1 cellular context compared by ENCODE assay signal in genomic region chr11:17734418-17734911, GRCh38.
TF ChIP-seq lines count a peak whose summit lies in the region.

Gene KCNC1, plus strand, starts transcription at chr11:17734781. Its CDS starts 1,222 bp downstream, at chr11:17736003.

TF ChIP-seq in HEK293, 187 proteins besides CTCF, POLR2A, EP300 and RAD21 (continued from another document):
- TF ChIP-seq ZBTB49 (tag by site-specific recombination; IDR thresholded peaks at IDR 0.05; ENCODE audit: low read depth), result no peak
- no peak for TF ChIP-seq ZNF677 (tag by site-specific recombination; IDR thresholded peaks at IDR 0.05)
- no peak for TF ChIP-seq ZNF701 (tag by site-specific recombination; IDR thresholded peaks at IDR 0.05)
- TF ChIP-seq ZNF10 (tag by site-specific recombination; IDR thresholded peaks at IDR 0.05), result no peak
- peak; percentile 83 for TF ChIP-seq KLF1 (tag by site-specific recombination; IDR thresholded peaks at IDR 0.05)
- TF ChIP-seq ZNF560 (tag by site-specific recombination; IDR thresholded peaks at IDR 0.05; ENCODE audit: borderline replicate concordance), result no peak
- TF ChIP-seq ZBTB8A (tag by site-specific recombination; IDR thresholded peaks at IDR 0.05), result peak; percentile 61; the same call in 1 of the 2 replicates
- no peak for TF ChIP-seq ZNF747 (tag by site-specific recombination; IDR thresholded peaks at IDR 0.05)
- no peak for TF ChIP-seq AEBP2 (tag by site-specific recombination; IDR thresholded peaks at IDR 0.05; ENCODE audit: borderline replicate concordance)
- TF ChIP-seq SP2 (tag by site-specific recombination; IDR thresholded peaks at IDR 0.05), result peak; percentile 50; the same call in 1 of the 2 replicates
- no peak for TF ChIP-seq ZNF48 (tag by site-specific recombination; IDR thresholded peaks at IDR 0.05)
- TF ChIP-seq ZBTB26 (tag by site-specific recombination; optimal IDR thresholded peaks at IDR 0.05), result no peak
- no peak for TF ChIP-seq ZNF140 (tag by site-specific recombination; IDR thresholded peaks at IDR 0.05)
- TF ChIP-seq ZNF660 (tag by site-specific recombination; IDR thresholded peaks at IDR 0.05), result peak; percentile 68
- TF ChIP-seq ZNF16 (tag by site-specific recombination; IDR thresholded peaks at IDR 0.05; ENCODE audit: low read depth), result no peak
- no peak for TF ChIP-seq ZNF175 (tag by site-specific recombination; IDR thresholded peaks at IDR 0.05)
- TF ChIP-seq BCL11B (tag by site-specific recombination; IDR thresholded peaks at IDR 0.05; ENCODE audit: low read depth), result no peak
- no peak for TF ChIP-seq ZNF596 (tag by site-specific recombination; IDR thresholded peaks at IDR 0.05)
